In genomic region chr2:240568678-240569522, GRCh38 we compare ENCODE assay signal across 1 cellular context.
TF ChIP-seq lines count a peak whose summit lies in the region.

No MANE protein-coding gene starts in this region.

TF ChIP-seq in GM23338, 12 proteins besides CTCF, POLR2A, EP300 and RAD21:
- TF ChIP-seq ZNF331 (CRISPR knock-in tag; IDR thresholded peaks at IDR 0.05; ENCODE audit: low read depth): no peak
- TF ChIP-seq REST (IDR thresholded peaks at IDR 0.05; ENCODE audit: unreplicated experiment): no peak
- no peak for TF ChIP-seq JUNB (IDR thresholded peaks at IDR 0.05; ENCODE audit: unreplicated experiment)
- no peak for TF ChIP-seq EZH2phosphoT487 (IDR thresholded peaks at IDR 0.05; ENCODE audit: unreplicated experiment)
- no peak for TF ChIP-seq CREB1 (CRISPR knock-in tag; IDR thresholded peaks at IDR 0.05; ENCODE audit: low read depth)
- TF ChIP-seq ZNF114 (CRISPR knock-in tag; IDR thresholded peaks at IDR 0.05): no peak
- TF ChIP-seq POLR2AphosphoS5 (IDR thresholded peaks at IDR 0.05; ENCODE audit: low read depth): no peak
- no peak for TF ChIP-seq ETS1 (IDR thresholded peaks at IDR 0.05)
- no peak for TF ChIP-seq NANOG (IDR thresholded peaks at IDR 0.05; ENCODE audit: borderline replicate concordance)
- TF ChIP-seq EZH2 (IDR thresholded peaks at IDR 0.05; ENCODE audit: low read depth, unreplicated experiment): no peak
- TF ChIP-seq STAT1 (IDR thresholded peaks at IDR 0.05; ENCODE audit: unreplicated experiment): no peak
- no peak for TF ChIP-seq ZNF462 (CRISPR knock-in tag; IDR thresholded peaks at IDR 0.05)
TF ChIP-seq in GM23338: peak in this region for 0.
